ENCODE assay signal across 8 cellular contexts in the genomic region with DNA sequence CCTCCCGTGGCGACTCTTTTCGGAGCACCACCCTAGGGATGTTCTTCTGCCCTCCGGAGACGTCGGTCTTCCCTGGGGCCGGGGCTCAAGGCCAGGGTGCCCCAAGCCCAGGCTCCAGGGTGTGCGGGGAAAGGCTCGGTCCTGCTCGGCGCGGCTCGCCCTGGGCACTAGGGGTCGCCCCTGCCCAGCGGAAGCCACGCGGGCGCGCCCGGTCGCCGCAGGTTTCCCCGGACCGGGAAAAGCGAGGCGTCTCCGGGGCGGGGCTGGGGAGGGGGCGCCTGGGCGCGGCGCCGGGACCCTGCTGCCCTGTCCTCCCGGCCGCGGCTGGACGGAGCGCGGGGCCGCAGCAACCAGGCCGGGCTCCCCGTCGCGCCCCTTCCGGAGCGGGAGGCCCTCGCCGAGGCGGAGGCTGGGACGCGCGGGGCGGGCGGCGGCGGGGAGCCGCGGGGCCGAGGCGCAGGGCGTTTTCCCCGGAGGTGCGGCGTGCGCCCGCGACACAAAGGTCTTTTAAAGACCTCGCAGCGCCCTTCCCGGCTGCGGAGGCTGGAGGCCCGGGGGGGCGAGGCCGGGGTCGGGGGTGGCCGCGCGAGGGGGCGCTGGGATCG.
DNase-seq lines count a peak whose midpoint lies in the region; ATAC-seq lines count a peak whose summit lies in the region.

No MANE protein-coding gene starts in this region.

- H3K36me3 Mint-ChIP-seq in memory B cell = no peaks in the 10 kb centered on the region

- peaks cover 3% of the 10 kb centered on the region for H3K4me1 Mint-ChIP-seq in memory B cell

- H3K27me3 Mint-ChIP-seq in memory B cell = peaks cover 14% of the 10 kb centered on the region

- H3K27ac Mint-ChIP-seq in memory B cell = no peak overlapping the region

- peak; percentile 44 for DNase-seq in A172 (ENCODE audit: low spot score)
- DNase-seq in NCI-H510A treated with DMSO at 0.1 percent for 48 hours (lab: John Stamatoyannopoulos, UW) = peak; percentile 70
- DNase-seq in activated CD4-positive, alpha-beta T cell treated with anti-CD3 and anti-CD28 coated beads, Interleukin-2, amount 50 U/mL, for 48 hours = peak; percentile 71 to 73
- DNase-seq in effector CD8-positive, alpha-beta T cell (lab: John Stamatoyannopoulos, UW) = peak; percentile 51
- DNase-seq in memory B cell (ENCODE audit: low spot score in 2 of 2) = peak; percentile 68 to 86
- DNase-seq in stimulated activated CD8-positive, alpha-beta memory T cell treated with anti-CD3 and anti-CD28 coated beads, Interleukin-12 subunit alpha, Interleukin-12 subunit beta, amount 100 ng/mL, for 1 hour (ENCODE audit: low read depth) = peak; percentile 46

- peak; percentile 67 for ATAC-seq in GM18520 (IDR thresholded peaks at IDR 0.05; ENCODE audit: unreplicated experiment)
- peak; percentile 83 for ATAC-seq in HG03103 (IDR thresholded peaks at IDR 0.05; ENCODE audit: low read depth, unreplicated experiment)
- peak; percentile 91 for ATAC-seq in memory B cell (ENCODE audit: low read depth)

- H3K9me3 Mint-ChIP-seq in memory B cell = no peaks in the 10 kb centered on the region

- H3K4me3 Mint-ChIP-seq in memory B cell = peak overlapping the region; percentile 75

Comparison
In these comparisons a context has a peak if more than half of its experiments do, and no peak if none do; other contexts are left out.
1. Peak in every context shown above with its lines: DNase-seq and ATAC-seq.